In genomic region chr20:5539656-5540055, GRCh38 we compare ENCODE assay signal across 18 cellular contexts.
"Had no signal": no experiment of that assay in that cellular context is flagged by ENCODE, and none has a peak within 500 bp of the region (broad histone marks: within the 10 kb centered on the region; RNA-seq: fewer than 3 reads in every experiment).

No MANE protein-coding gene starts in this region.

- H3K4me1 ChIP-seq: transverse colon had no signal

- DNase-seq: activated CD4-positive, alpha-beta memory T cell treated with anti-CD3 and anti-CD28 coated beads for 36 hours; activated CD8-positive, alpha-beta memory T cell treated with anti-CD3 and anti-CD28 coated beads, Interleukin-2, amount 10 ng/mL, durations not matched to agents 7 days and 5 days; activated effector memory CD4-positive, alpha-beta T cell treated with anti-CD3 and anti-CD28 coated beads, Interleukin-2, amount 50 U/mL, for 16 hours; activated T-cell treated with anti-CD3 and anti-CD28 coated beads, Interleukin-2, amount 50 U/mL, for 1 hour; adrenal gland; kidney glomerular epithelial cell; left ventricle myocardium superior; mucosa of descending colon; naive thymus-derived CD4-positive, alpha-beta T cell; posterior cingulate gyrus; stimulated activated CD4-positive, alpha-beta T cell treated with anti-CD3 and anti-CD28 coated beads, Interleukin-4, amount 100 ng/mL, for 1 hour; stimulated activated naive CD4-positive, alpha-beta T cell treated with Interleukin-2 at 50 U/mL for 16 hours; T-helper 1 cell; transverse colon; WERI-Rb-1 had no signal

- H3K9me3 ChIP-seq: adrenal gland, mucosa of descending colon, transverse colon had no signal

- H3K36me3 ChIP-seq: transverse colon, WERI-Rb-1 had no signal

- H3K27me3 Mint-ChIP-seq: activated CD4-positive, alpha-beta memory T cell treated with anti-CD3 and anti-CD28 coated beads for 36 hours; activated CD8-positive, alpha-beta memory T cell treated with anti-CD3 and anti-CD28 coated beads, Interleukin-2, amount 10 ng/mL, durations not matched to agents 7 days and 5 days; activated naive CD4-positive, alpha-beta T cell treated with anti-CD3 and anti-CD28 coated beads, Interleukin-2, amount 50 U/mL, for 24 hours; memory B cell; naive thymus-derived CD4-positive, alpha-beta T cell had no signal

- H3K4me3 ChIP-seq: adrenal gland, mucosa of descending colon, transverse colon had no signal

- ATAC-seq: activated CD8-positive, alpha-beta memory T cell treated with anti-CD3 and anti-CD28 coated beads, Interleukin-2, amount 10 ng/mL, durations not matched to agents 7 days and 5 days; left ventricle myocardium superior; mucosa of descending colon; naive thymus-derived CD4-positive, alpha-beta T cell had no signal

- H3K27me3 ChIP-seq: adrenal gland, transverse colon had no signal

- H3K9me3 Mint-ChIP-seq: activated CD4-positive, alpha-beta memory T cell treated with anti-CD3 and anti-CD28 coated beads for 36 hours; activated naive CD4-positive, alpha-beta T cell treated with anti-CD3 and anti-CD28 coated beads, Interleukin-2, amount 50 U/mL, for 24 hours; memory B cell; naive thymus-derived CD4-positive, alpha-beta T cell had no signal

- H3K27ac ChIP-seq: adrenal gland, transverse colon, WERI-Rb-1 had no signal

- H3K27ac Mint-ChIP-seq: activated CD4-positive, alpha-beta memory T cell treated with anti-CD3 and anti-CD28 coated beads for 36 hours; activated CD8-positive, alpha-beta memory T cell treated with anti-CD3 and anti-CD28 coated beads, Interleukin-2, amount 10 ng/mL, durations not matched to agents 7 days and 5 days; activated naive CD4-positive, alpha-beta T cell treated with anti-CD3 and anti-CD28 coated beads, Interleukin-2, amount 50 U/mL, for 24 hours; memory B cell had no signal

- FAIRE-seq: endometrium had no signal

- H3K4me3 Mint-ChIP-seq: activated CD4-positive, alpha-beta memory T cell treated with anti-CD3 and anti-CD28 coated beads for 36 hours; activated CD8-positive, alpha-beta memory T cell treated with anti-CD3 and anti-CD28 coated beads, Interleukin-2, amount 10 ng/mL, durations not matched to agents 7 days and 5 days; activated naive CD4-positive, alpha-beta T cell treated with anti-CD3 and anti-CD28 coated beads, Interleukin-2, amount 50 U/mL, for 24 hours; memory B cell; naive thymus-derived CD4-positive, alpha-beta T cell had no signal
